Comparison of ENCODE assay signal across 16 cellular contexts in genomic region chr5:142222881-142223558, GRCh38.
DNase-seq lines count a peak whose midpoint lies in the region; ATAC-seq and TF ChIP-seq lines count a peak whose summit lies in the region.
"Had no signal": no experiment of that assay in that cellular context is flagged by ENCODE, and none has a peak within 500 bp of the region (broad histone marks: within the 10 kb centered on the region; RNA-seq: fewer than 3 reads in every experiment).

No MANE protein-coding gene starts in this region.

- BruUV-seq in A673 (replicated peaks; lab: Mats Ljungman, UMichigan), result no TSS peak

- H3K27ac ChIP-seq in A673 (ENCODE audit: low read depth, low read length, poor library complexity, severe bottlenecking), result no peak overlapping the region
- H3K27ac ChIP-seq: gastroesophageal sphincter, SJSA1 had no signal

- no peaks in the 10 kb centered on the region for H3K36me3 Mint-ChIP-seq in activated CD4-positive, alpha-beta T cell treated with anti-CD3 and anti-CD28 coated beads for 36 hours (ENCODE audit: low read depth)
- no peaks in the 10 kb centered on the region for H3K36me3 Mint-ChIP-seq in T-helper 17 cell (ENCODE audit: low read depth)
- H3K36me3 Mint-ChIP-seq in naive thymus-derived CD8-positive, alpha-beta T cell, result peaks cover 0 to 2% (median 0%) of the 10 kb centered on the region in 3 donors
- H3K36me3 Mint-ChIP-seq: stimulated activated naive B cell treated with anti-CD40 and anti-IgM and Interleukin-4, amounts not matched to agents 10 μg/mL and 1 μg/mL and 100 μg/mL, for 72 hours had no signal

- H3K9me3 Mint-ChIP-seq in activated CD4-positive, alpha-beta T cell treated with anti-CD3 and anti-CD28 coated beads for 36 hours (ENCODE audit: low read depth), result no peaks in the 10 kb centered on the region
- H3K9me3 Mint-ChIP-seq in naive thymus-derived CD8-positive, alpha-beta T cell, result no peaks in the 10 kb centered on the region
- H3K9me3 Mint-ChIP-seq: stimulated activated naive B cell treated with anti-CD40 and anti-IgM and Interleukin-4, amounts not matched to agents 10 μg/mL and 1 μg/mL and 100 μg/mL, for 72 hours had no signal

- POLR2A ChIA-PET in activated CD4-positive, alpha-beta T cell treated with anti-CD3 and anti-CD28 coated beads for 36 hours (lab: Charles Lee), result interaction anchor here (0.6 kb wide), 1 partner anchor 354 kb away, joined by 3 read pairs; no protein-coding TSS in a partner anchor
- POLR2A ChIA-PET in naive thymus-derived CD8-positive, alpha-beta T cell (lab: Charles Lee), result interaction anchor here (0.6 to 2.1 kb wide), 7 partner anchors 10 to 102 kb away, joined by 3 to 10 read pairs (median 3); partner anchors contain the start of gene SPRY4
- POLR2A ChIA-PET in A673 (lab: Charles Lee; ENCODE audit: low non-redundant PET), result no interaction called here

- H3K4me3 Mint-ChIP-seq in activated CD4-positive, alpha-beta T cell treated with anti-CD3 and anti-CD28 coated beads for 36 hours, result no peak overlapping the region
- peak overlapping the region; percentile 56 for H3K4me3 Mint-ChIP-seq in T-helper 17 cell
- H3K4me3 Mint-ChIP-seq in naive thymus-derived CD8-positive, alpha-beta T cell, result peak overlapping the region; percentile 24 to 76 (median 54)

- CTCF ChIA-PET in activated CD4-positive, alpha-beta T cell treated with anti-CD3 and anti-CD28 coated beads for 36 hours (lab: Charles Lee), result interaction anchor here (0.8 to 1.3 kb wide), 4 partner anchors 10 to 122 kb away, joined by 3 to 5 read pairs (median 4); no protein-coding TSS in a partner anchor
- CTCF ChIA-PET in A673 (lab: Charles Lee), result no interaction called here

- peaks cover 34% of the 10 kb centered on the region for H3K4me1 ChIP-seq in A673 (ENCODE audit: insufficient read depth, low read length, poor library complexity, severe bottlenecking)

- ATAC-seq in activated CD4-positive, alpha-beta T cell treated with anti-CD3 and anti-CD28 coated beads for 36 hours, result peak; percentile 3
- ATAC-seq in HG02840 (IDR thresholded peaks at IDR 0.05; ENCODE audit: low FRiP score, unreplicated experiment) (peak; percentile 11), T-helper 17 cell (no peak)
- ATAC-seq in naive thymus-derived CD8-positive, alpha-beta T cell, result peak in 1 of 2 donors; percentile 2
- ATAC-seq: gastroesophageal sphincter, left lobe of liver had no signal

- H3K4me1 Mint-ChIP-seq in activated CD4-positive, alpha-beta T cell treated with anti-CD3 and anti-CD28 coated beads for 36 hours, result peaks cover 30% of the 10 kb centered on the region
- peaks cover 17% of the 10 kb centered on the region for H3K4me1 Mint-ChIP-seq in T-helper 17 cell
- H3K4me1 Mint-ChIP-seq in naive thymus-derived CD8-positive, alpha-beta T cell, result peaks cover 8 to 42% (median 36%) of the 10 kb centered on the region in 4 donors

- no peaks in the 10 kb centered on the region for H3K27me3 ChIP-seq in A673 (replicated peaks; ENCODE audit: insufficient read depth, low read depth, low read length, poor library complexity)
- H3K27me3 ChIP-seq: gastroesophageal sphincter, SJSA1 had no signal

- H3K27me3 Mint-ChIP-seq in activated CD4-positive, alpha-beta T cell treated with anti-CD3 and anti-CD28 coated beads for 36 hours, result no peaks in the 10 kb centered on the region
- no peaks in the 10 kb centered on the region for H3K27me3 Mint-ChIP-seq in T-helper 17 cell
- peaks cover 2 to 22% (median 3%) of the 10 kb centered on the region in 5 donors for H3K27me3 Mint-ChIP-seq in naive thymus-derived CD8-positive, alpha-beta T cell

- H3K36me3 ChIP-seq in A673 (ENCODE audit: insufficient read depth, low read length, poor library complexity, severe bottlenecking), result no peaks in the 10 kb centered on the region
- H3K36me3 ChIP-seq: gastroesophageal sphincter, SJSA1 had no signal

- no peak for TF ChIP-seq CTCF in A673 (conservative IDR thresholded peaks at IDR 0.05; ENCODE audit: low read depth, low read length)

- H3K27ac Mint-ChIP-seq in activated CD4-positive, alpha-beta T cell treated with anti-CD3 and anti-CD28 coated beads for 36 hours, result peak overlapping the region; percentile 42
- H3K27ac Mint-ChIP-seq in T-helper 17 cell, result peak overlapping the region; percentile 88
- H3K27ac Mint-ChIP-seq in naive thymus-derived CD8-positive, alpha-beta T cell, result peak overlapping the region; percentile 42 to 92 (median 84)
- H3K27ac Mint-ChIP-seq: stimulated activated naive B cell treated with anti-CD40 and anti-IgM and Interleukin-4, amounts not matched to agents 10 μg/mL and 1 μg/mL and 100 μg/mL, for 72 hours had no signal

- DNase-seq in activated CD4-positive, alpha-beta T cell treated with anti-CD3 and anti-CD28 coated beads for 36 hours, result no peak
- no peak for DNase-seq in activated CD4-positive, alpha-beta T cell treated with anti-CD3 and anti-CD28 coated beads for 1 hour
- DNase-seq in T-helper 17 cell (no peak), A673 (ENCODE audit: low spot score) (no peak), GM19238 (ENCODE audit: insufficient read length, low spot score) (no peak), NCI-H1930 (lab: John Stamatoyannopoulos, UW) (no peak)
- no peak for DNase-seq in naive thymus-derived CD8-positive, alpha-beta T cell
- DNase-seq: 8988T, GOT3, NCI-H1105, occipital lobe had no signal

- H3K9me3 ChIP-seq in T-helper 17 cell (ENCODE audit: control insufficient read depth, low read length, poor library complexity, severe bottlenecking), result no peaks in the 10 kb centered on the region
- no peaks in the 10 kb centered on the region for H3K9me3 ChIP-seq in A673 (ENCODE audit: low read depth, low read length, poor library complexity, severe bottlenecking)
- H3K9me3 ChIP-seq: gastroesophageal sphincter, SJSA1 had no signal

- intact Hi-C loops in activated CD4-positive, alpha-beta T cell treated with anti-CD3 and anti-CD28 coated beads for 36 hours (cut with DNase I, micrococcal nuclease), result loop anchor here in 1 of 2 experiments (1.0 to 5.0 kb wide), 5 partner anchors 12 to 324 kb away; partner anchors contain the start of gene SPRY4
- intact Hi-C loops in A673 (cut with micrococcal nuclease; ENCODE audit: unreplicated experiment), result no loop called here

- H3K4me3 ChIP-seq in A673 (ENCODE audit: low read depth, low read length, poor library complexity, severe bottlenecking), result no peak overlapping the region
- H3K4me3 ChIP-seq: gastroesophageal sphincter, SJSA1 had no signal
